In the genomic region with DNA sequence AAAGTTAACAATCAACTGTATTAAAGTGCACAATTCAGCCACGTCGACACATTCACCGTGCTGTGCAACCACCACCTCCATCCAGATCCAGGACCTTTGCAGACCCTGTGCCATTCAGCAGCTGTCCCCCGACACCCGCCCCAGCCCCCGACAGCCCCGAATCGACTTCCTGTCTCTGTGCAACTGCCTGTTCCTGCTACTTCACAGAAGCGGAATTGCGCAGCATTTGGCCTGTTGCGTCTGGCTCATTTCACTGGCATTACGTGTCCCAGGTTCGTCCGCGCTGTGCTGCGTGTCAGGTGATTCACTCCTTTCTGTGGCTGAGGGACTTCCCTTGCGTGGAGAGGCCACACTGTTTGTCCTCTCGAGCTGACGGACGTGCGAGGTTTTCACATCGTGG, we compare ENCODE assay signal across 15 cellular contexts. TPM values are rescaled to one million over a fixed set of nuclear protein-coding genes. Genes with fewer than 3 reads are reported as not detected.
DNase-seq lines count a peak whose midpoint lies in the region; ATAC-seq, FAIRE-seq and TF ChIP-seq lines count a peak whose summit lies in the region.
"Had no signal": no experiment of that assay in that cellular context is flagged by ENCODE, and none has a peak within 500 bp of the region (broad histone marks: within the 10 kb centered on the region; RNA-seq: fewer than 3 reads in every experiment).

No MANE protein-coding gene starts in this region.

- H3K27me3 ChIP-seq in RWPE2 (ENCODE audit: insufficient read depth, poor library complexity, severe bottlenecking) (no peaks in the 10 kb centered on the region), bronchial epithelial cell (ENCODE audit: control insufficient read depth, insufficient read depth, low read length) (no peaks in the 10 kb centered on the region), spleen (replicated peaks in 1 of 7) (no peaks in the 10 kb centered on the region), colonic mucosa (no peaks in the 10 kb centered on the region)

- no peak overlapping the region for H3K27ac ChIP-seq in RWPE2 (ENCODE audit: poor library complexity, severe bottlenecking)
- H3K27ac ChIP-seq in kidney (ENCODE audit: low read depth in 2 of 2, low read length in 2 of 2), result no peak overlapping the region
- H3K27ac ChIP-seq in spleen, result no peak overlapping the region
- H3K27ac ChIP-seq in colonic mucosa, result no peak overlapping the region
- H3K27ac ChIP-seq: A549 had no signal

- H3K36me3 ChIP-seq in RWPE2 (ENCODE audit: low read depth), result peaks cover 3% of the 10 kb centered on the region; the same call in 1 of the 2 replicates
- no peaks in the 10 kb centered on the region for H3K36me3 ChIP-seq in bronchial epithelial cell (ENCODE audit: control insufficient read depth, insufficient read depth, low read length)
- peaks cover under 1% of the 10 kb centered on the region in 2 donors for H3K36me3 ChIP-seq in kidney (ENCODE audit: control insufficient read depth in 1 of 2, insufficient read depth in 2 of 2, low read length in 2 of 2)
- peaks cover 0 to 33% (median 0%) of the 10 kb centered on the region in 6 donors for H3K36me3 ChIP-seq in spleen
- H3K36me3 ChIP-seq in colonic mucosa, result no peaks in the 10 kb centered on the region

- H3K9me3 ChIP-seq in RWPE2 (ENCODE audit: severe bottlenecking) (no peaks in the 10 kb centered on the region), kidney (ENCODE audit: control insufficient read depth in 1 of 2, low read length in 2 of 2) (peaks cover 0 to 4% of the 10 kb centered on the region in 2 donors), spleen (peaks cover 3 to 41% (median 21%) of the 10 kb centered on the region in 8 donors), colonic mucosa (no peaks in the 10 kb centered on the region)

- no peak for TF ChIP-seq CTCF in RWPE2 (IDR thresholded peaks at IDR 0.05; ENCODE audit: poor library complexity, severe bottlenecking)
- TF ChIP-seq CTCF in bronchial epithelial cell (IDR thresholded peaks at IDR 0.05; ENCODE audit: insufficient read depth, low read length, severe bottlenecking), result no peak
- no peak for TF ChIP-seq CTCF in kidney (IDR thresholded peaks at IDR 0.05; ENCODE audit: borderline replicate concordance, extremely low read depth, insufficient read depth)
- no peak for TF ChIP-seq CTCF in spleen (IDR thresholded peaks at IDR 0.05 in 8 of 11, conservative IDR thresholded peaks at IDR 0.05 in 3 of 11)
- no peak for TF ChIP-seq CTCF in colonic mucosa (IDR thresholded peaks at IDR 0.05)

- H3K4me1 ChIP-seq in RWPE2 (ENCODE audit: insufficient read depth, poor library complexity, severe bottlenecking) (no peaks in the 10 kb centered on the region), kidney (ENCODE audit: control insufficient read depth in 1 of 2, insufficient read depth in 1 of 2, low read depth in 1 of 2, low read length in 2 of 2) (peaks cover 0 to under 1% of the 10 kb centered on the region in 2 donors), spleen (peaks cover 0 to 18% (median 6%) of the 10 kb centered on the region in 6 donors), colonic mucosa (no peaks in the 10 kb centered on the region)
- H3K4me1 ChIP-seq: A549 had no signal

- peak; percentile 75 for FAIRE-seq in bronchial epithelial cell (lab: Jason Lieb, UNC)
- FAIRE-seq in kidney (lab: Jason Lieb, UNC), result no peak
- FAIRE-seq: A549, D721Med had no signal

- intact Hi-C loops in kidney (cut with DNase I), result no loop called here
- intact Hi-C loops in spleen (cut with DNase I; ENCODE audit: low total_unique reads), result no loop called here
- intact Hi-C loops in colonic mucosa (cut with DNase I), result no loop called here

- no peak for TF ChIP-seq POLR2A in spleen (IDR thresholded peaks at IDR 0.05)

- 90 to 97% (median 92%) methylated on average over 22 of the region's 22 CpGs for WGBS in spleen, 5 donors

- ATAC-seq in RWPE2 (ENCODE audit: low read depth), result no peak
- ATAC-seq: A549; CD8-positive, alpha-beta T cell had no signal

- H3K9ac ChIP-seq in kidney (ENCODE audit: low read length in 2 of 2), result no peak overlapping the region
- H3K9ac ChIP-seq in colonic mucosa (ENCODE audit: low read depth in 2 of 2, low read length in 2 of 2), result no peak overlapping the region

- DNase-seq in RWPE2 (ENCODE audit: low spot score), result peak; percentile 25
- no peak for DNase-seq in bronchial epithelial cell (ENCODE audit: low read depth)
- peak; percentile 24 for DNase-seq in kidney
- peak; percentile 39 for DNase-seq in spleen
- DNase-seq in colonic mucosa, result no peak
- no peak for DNase-seq in DMS153 treated with DMSO at 0.1 percent for 48 hours (lab: John Stamatoyannopoulos, UW; ENCODE audit: unreplicated experiment)
- no peak for DNase-seq in DMS53 treated with DMSO at 0.1 percent for 48 hours (lab: John Stamatoyannopoulos, UW; ENCODE audit: unreplicated experiment)
- DNase-seq: CD8-positive, alpha-beta T cell; COR-L47; DMS153; GF-D8; HCEC 1CT; HFFc6 had no signal

- H3K4me3 ChIP-seq in RWPE2 (ENCODE audit: severe bottlenecking) (no peak overlapping the region), bronchial epithelial cell (ENCODE audit: low read depth, low read length) (no peak overlapping the region), kidney (ENCODE audit: low read length in 2 of 2) (no peak overlapping the region), spleen (no peak overlapping the region), colonic mucosa (no peak overlapping the region)
- H3K4me3 ChIP-seq: A549 had no signal

RNA-seq across cellular contexts. Expression of a gene that starts 33.2 kb away (rescaled TPM):
- total RNA-seq in bronchial epithelial cell (9.6 and 9.7 TPM in 2 replicates), kidney (29.7 TPM), spleen (10 to 100 TPM; 13.7 to 22.4 (median 21.2) TPM), colonic mucosa (10 to 100 TPM; 31.0 to 54.9 TPM)
- polyA plus RNA-seq in kidney (ENCODE audit: insufficient read depth, low read depth, low replicate concordance) (11.6 TPM), spleen (1 to 10 TPM; 7.5 to 8.4 (median 7.7) TPM)

RNA-seq across cellular contexts. Expression of a gene that starts 33.8 kb away (rescaled TPM):
- total RNA-seq in bronchial epithelial cell (7.4 and 14.0 TPM in 2 replicates), kidney (15.9 TPM), spleen (10 to 100 TPM; 20.8 to 39.5 (median 23.8) TPM), colonic mucosa (10 to 100 TPM; 19.2 to 32.8 TPM)
- polyA plus RNA-seq in kidney (ENCODE audit: insufficient read depth, low read depth, low replicate concordance) (21.4 TPM), spleen (10 to 100 TPM in 2 of 3 donors, 1 to 10 TPM in 1; 9.9 to 30.2 (median 13.9) TPM)

Comparison
In these comparisons a context has a peak if more than half of its experiments do, and no peak if none do; other contexts are left out.
1. DNase-seq: peak in RWPE2 (single experiment), kidney (single experiment) and spleen (single experiment); none in bronchial epithelial cell (single experiment), colonic mucosa (single experiment), DMS153 treated with DMSO at 0.1 percent for 48 hours (single experiment) and DMS53 treated with DMSO at 0.1 percent for 48 hours (single experiment).